1 cellular context compared by ENCODE assay signal in genomic region chr9:33210006-33210715, GRCh38.
TF ChIP-seq lines count a peak whose summit lies in the region.

No MANE protein-coding gene starts in this region.

TF ChIP-seq in endothelial cell of umbilical vein, 7 proteins besides CTCF, POLR2A, EP300 and RAD21:
- TF ChIP-seq EZH2 (IDR thresholded peaks at IDR 0.05; ENCODE audit: borderline replicate concordance, low read depth, low read length, severe bottlenecking) = no peak
- TF ChIP-seq MYC (IDR thresholded peaks at IDR 0.05; ENCODE audit: low read depth, low read length) = no peak
- TF ChIP-seq GATA2 (IDR thresholded peaks at IDR 0.05; ENCODE audit: insufficient read depth, insufficient read length, low read depth, low read length) = no peak
- TF ChIP-seq FOS (IDR thresholded peaks at IDR 0.05; ENCODE audit: borderline replicate concordance, insufficient read depth, low read length) = no peak
- TF ChIP-seq JUN (IDR thresholded peaks at IDR 0.05; ENCODE audit: borderline replicate concordance, insufficient read depth, insufficient read length, low read depth) = no peak
- no peak for TF ChIP-seq MAX (IDR thresholded peaks at IDR 0.05; ENCODE audit: insufficient read depth, insufficient read length)
- TF ChIP-seq POLR2AphosphoS5 (IDR thresholded peaks at IDR 0.05; ENCODE audit: insufficient read depth, low read depth, low read length) = no peak
TF ChIP-seq in endothelial cell of umbilical vein: peak in this region for 0.
